In the genomic region with DNA sequence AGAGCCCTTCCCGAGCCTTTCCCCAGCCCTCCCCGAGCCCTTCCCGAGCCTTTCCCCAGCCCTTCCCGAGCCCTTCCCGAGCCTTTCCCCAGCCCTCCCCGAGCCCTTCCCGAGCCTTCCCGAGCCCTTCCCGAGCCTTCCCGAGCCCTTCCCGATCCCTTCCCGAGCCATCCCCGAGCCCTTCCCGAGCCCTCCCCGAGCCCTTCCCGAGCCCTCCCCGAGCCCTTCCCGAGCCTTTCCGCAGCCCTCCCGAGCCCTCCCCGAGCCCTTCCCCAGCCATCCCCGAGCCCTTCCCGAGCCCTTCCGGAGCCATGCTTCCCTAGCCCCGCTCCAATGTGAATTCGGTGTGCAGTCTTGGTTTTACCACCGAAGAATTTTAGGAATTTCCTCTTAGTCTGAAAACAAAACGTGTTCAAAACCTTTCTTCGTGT, we compare ENCODE assay signal across 8 cellular contexts. TPM values are rescaled to one million over a fixed set of nuclear protein-coding genes. Genes with fewer than 3 reads are reported as not detected.
A peak's percentile ranks its signal among the peaks of the same experiment; 100 is the strongest.
DNase-seq lines count a peak whose midpoint lies in the region; TF ChIP-seq lines count a peak whose summit lies in the region.
"Not testable (repeated sequence)": the region's sequence is repeated elsewhere in the genome, so short reads cannot be mapped to it uniquely, and the experiment has no call there.

No MANE protein-coding gene starts in this region.

- H3K36me3 Mint-ChIP-seq in activated naive CD4-positive, alpha-beta T cell treated with anti-CD3 and anti-CD28 coated beads, Interleukin-2, amount 10 ng/mL, durations not matched to agents 7 days and 5 days; endothelial cell (ENCODE audit: low read depth, unreplicated experiment): not testable (repeated sequence)

- H3K36me3 ChIP-seq in HUES48 (ENCODE audit: control insufficient read depth, insufficient read depth, low read length); tibial artery: not testable (repeated sequence)

- H3K9me3 ChIP-seq in HUES48 (ENCODE audit: control insufficient read depth, insufficient read depth, low read length); tibial artery: not testable (repeated sequence)

- not testable (repeated sequence) for H3K9me3 Mint-ChIP-seq in activated naive CD4-positive, alpha-beta T cell treated with anti-CD3 and anti-CD28 coated beads, Interleukin-2, amount 10 ng/mL, durations not matched to agents 7 days and 5 days; endothelial cell (ENCODE audit: unreplicated experiment)

- H3K27me3 ChIP-seq in HUES48 (ENCODE audit: control insufficient read depth, insufficient read depth, low read length) (peaks cover 23% of the 10 kb centered on the region; the same call in 1 of the 2 replicates), tibial artery (peaks cover 0 to 42% of the 10 kb centered on the region in 2 donors)

- peaks cover 62% of the 10 kb centered on the region for H3K27me3 Mint-ChIP-seq in activated naive CD4-positive, alpha-beta T cell treated with anti-CD3 and anti-CD28 coated beads, Interleukin-2, amount 10 ng/mL, durations not matched to agents 7 days and 5 days
- H3K27me3 Mint-ChIP-seq in endothelial cell (ENCODE audit: unreplicated experiment), result peaks cover 26% of the 10 kb centered on the region

- not testable (repeated sequence) for H3K4me1 ChIP-seq in HUES48 (ENCODE audit: control insufficient read depth, insufficient read depth, low read length)
- peaks cover 8 to 60% (median 48%) of the 10 kb centered on the region in 4 donors for H3K4me1 ChIP-seq in tibial artery

- H3K27ac ChIP-seq in HUES48 (ENCODE audit: low read depth, low read length), result not testable (repeated sequence)
- H3K27ac ChIP-seq in tibial artery, result peak overlapping the region; percentile 41 to 42

- peak overlapping the region; percentile 76 for H3K27ac Mint-ChIP-seq in activated naive CD4-positive, alpha-beta T cell treated with anti-CD3 and anti-CD28 coated beads, Interleukin-2, amount 10 ng/mL, durations not matched to agents 7 days and 5 days
- peak overlapping the region; percentile 83 for H3K27ac Mint-ChIP-seq in endothelial cell (ENCODE audit: unreplicated experiment)

- H3K4me1 Mint-ChIP-seq in activated naive CD4-positive, alpha-beta T cell treated with anti-CD3 and anti-CD28 coated beads, Interleukin-2, amount 10 ng/mL, durations not matched to agents 7 days and 5 days; endothelial cell (ENCODE audit: unreplicated experiment): not testable (repeated sequence)

- not testable (repeated sequence) for TF ChIP-seq CTCF in endothelial cell (IDR thresholded peaks at IDR 0.05; ENCODE audit: unreplicated experiment); tibial artery (IDR thresholded peaks at IDR 0.05)

- not testable (repeated sequence) for H3K9ac ChIP-seq in HUES48 (ENCODE audit: low read depth, low read length)

- CTCF ChIA-PET in activated naive CD4-positive, alpha-beta T cell treated with anti-CD3 and anti-CD28 coated beads, Interleukin-2, amount 10 ng/mL, durations not matched to agents 7 days and 5 days (lab: Charles Lee), result not testable (repeated sequence)

- intact Hi-C loops in tibial artery (cut with DNase I; ENCODE audit: low total_unique reads), result not testable (repeated sequence)

- peak overlapping the region; percentile 35; the same call in 1 of the 2 replicates for H3K4me3 ChIP-seq in HUES48 (ENCODE audit: low read depth, low read length)
- peak overlapping the region; percentile 30 to 39 for H3K4me3 ChIP-seq in tibial artery

- H3K4me3 Mint-ChIP-seq in activated naive CD4-positive, alpha-beta T cell treated with anti-CD3 and anti-CD28 coated beads, Interleukin-2, amount 10 ng/mL, durations not matched to agents 7 days and 5 days, result not testable (repeated sequence)
- peak overlapping the region; percentile 62 for H3K4me3 Mint-ChIP-seq in endothelial cell (ENCODE audit: unreplicated experiment)

- DNase-seq in COR-L47 (lab: John Stamatoyannopoulos, UW), result peak; percentile 31
- DNase-seq in NCI-H526 treated with DMSO at 0.1 percent for 48 hours (lab: John Stamatoyannopoulos, UW), result peak; percentile 18
- DNase-seq in activated naive CD4-positive, alpha-beta T cell treated with anti-CD3 and anti-CD28 coated beads, Interleukin-2, amount 10 ng/mL, durations not matched to agents 7 days and 5 days; endothelial cell (ENCODE audit: low spot score): not testable (repeated sequence)
- peak; percentile 22 for DNase-seq in inferior parietal cortex (ENCODE audit: extremely low spot score)
- peak in 43 of 56 donors; percentile 16 to 83 (median 63) for DNase-seq in nucleus accumbens (lab: John Stamatoyannopoulos, UW)
- peak; percentile 57 to 83 for DNase-seq in tibial artery

RNA-seq across cellular contexts. Expression of a gene that starts 35.2 kb away (rescaled TPM):
- 5.2 TPM for total RNA-seq in endothelial cell (ENCODE audit: unreplicated experiment)

RNA-seq across cellular contexts. Expression of a gene that starts 53.4 kb away (rescaled TPM):
- total RNA-seq in endothelial cell (ENCODE audit: unreplicated experiment), result not detected

RNA-seq across cellular contexts. Expression of a gene that starts 59.8 kb away (rescaled TPM):
- total RNA-seq in endothelial cell (ENCODE audit: unreplicated experiment), result 14.9 TPM
